8 cellular contexts compared by ENCODE assay signal in the genomic region with DNA sequence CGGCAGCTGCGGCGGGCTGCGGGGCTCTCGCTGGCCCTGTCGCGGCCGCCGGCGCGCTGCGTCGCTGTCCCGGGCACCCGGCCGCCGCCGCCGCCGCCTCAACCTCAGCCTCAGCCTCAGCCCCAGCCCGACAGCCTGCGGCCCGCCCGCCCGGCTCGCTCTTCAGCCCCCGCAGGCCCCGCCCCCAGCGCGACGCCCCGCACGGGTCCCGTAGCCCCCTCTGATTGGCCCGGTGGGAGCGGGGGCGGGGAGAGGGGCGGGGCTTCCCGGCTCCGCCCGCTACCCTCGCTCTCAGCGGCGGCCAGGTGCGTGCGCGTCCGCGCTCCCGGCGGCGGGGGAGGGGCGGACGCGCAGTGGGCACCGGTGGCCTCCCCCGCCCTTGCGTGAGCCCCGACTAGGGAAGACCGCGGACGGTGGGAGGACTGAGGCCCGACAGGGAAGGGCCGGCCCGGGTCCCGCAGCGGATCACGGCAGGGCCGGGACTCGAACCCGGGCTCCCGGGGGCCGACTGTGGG. TPM values are rescaled to one million over a fixed set of nuclear protein-coding genes. Genes with fewer than 3 reads are reported as not detected.
DNase-seq lines count a peak whose midpoint lies in the region; ATAC-seq and TF ChIP-seq lines count a peak whose summit lies in the region.

A gene with protein sequence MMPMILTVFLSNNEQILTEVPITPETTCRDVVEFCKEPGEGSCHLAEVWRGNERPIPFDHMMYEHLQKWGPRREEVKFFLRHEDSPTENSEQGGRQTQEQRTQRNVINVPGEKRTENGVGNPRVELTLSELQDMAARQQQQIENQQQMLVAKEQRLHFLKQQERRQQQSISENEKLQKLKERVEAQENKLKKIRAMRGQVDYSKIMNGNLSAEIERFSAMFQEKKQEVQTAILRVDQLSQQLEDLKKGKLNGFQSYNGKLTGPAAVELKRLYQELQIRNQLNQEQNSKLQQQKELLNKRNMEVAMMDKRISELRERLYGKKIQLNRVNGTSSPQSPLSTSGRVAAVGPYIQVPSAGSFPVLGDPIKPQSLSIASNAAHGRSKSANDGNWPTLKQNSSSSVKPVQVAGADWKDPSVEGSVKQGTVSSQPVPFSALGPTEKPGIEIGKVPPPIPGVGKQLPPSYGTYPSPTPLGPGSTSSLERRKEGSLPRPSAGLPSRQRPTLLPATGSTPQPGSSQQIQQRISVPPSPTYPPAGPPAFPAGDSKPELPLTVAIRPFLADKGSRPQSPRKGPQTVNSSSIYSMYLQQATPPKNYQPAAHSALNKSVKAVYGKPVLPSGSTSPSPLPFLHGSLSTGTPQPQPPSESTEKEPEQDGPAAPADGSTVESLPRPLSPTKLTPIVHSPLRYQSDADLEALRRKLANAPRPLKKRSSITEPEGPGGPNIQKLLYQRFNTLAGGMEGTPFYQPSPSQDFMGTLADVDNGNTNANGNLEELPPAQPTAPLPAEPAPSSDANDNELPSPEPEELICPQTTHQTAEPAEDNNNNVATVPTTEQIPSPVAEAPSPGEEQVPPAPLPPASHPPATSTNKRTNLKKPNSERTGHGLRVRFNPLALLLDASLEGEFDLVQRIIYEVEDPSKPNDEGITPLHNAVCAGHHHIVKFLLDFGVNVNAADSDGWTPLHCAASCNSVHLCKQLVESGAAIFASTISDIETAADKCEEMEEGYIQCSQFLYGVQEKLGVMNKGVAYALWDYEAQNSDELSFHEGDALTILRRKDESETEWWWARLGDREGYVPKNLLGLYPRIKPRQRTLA (minus strand): TSS at position 137 of the 515 bp plus-strand sequence. CDS start 268 bp downstream, outside the sequence.

- H3K4me3 ChIP-seq in Peyer's patch, result peak within 1 kb of the TSS; percentile 82 to 97 (median 90)
- peak within 1 kb of the TSS; percentile 60 for H3K4me3 ChIP-seq in fibroblast of mammary gland (ENCODE audit: control insufficient read depth, low read depth, low read length)

- TF ChIP-seq POLR2A in Peyer's patch (IDR thresholded peaks at IDR 0.05), result peak; percentile 59 to 86

- H3K4me1 ChIP-seq in Peyer's patch, result peaks cover 0 to 17% (median 5%) of the 10 kb centered on the region in 4 donors

- H3K27ac Mint-ChIP-seq in IgD-negative memory B cell, result peak within 1 kb of the TSS; percentile 78 to 85 (median 81)
- H3K27ac Mint-ChIP-seq in activated T-helper 17 cell treated with anti-CD3 and anti-CD28 coated beads, Interleukin-2, amount 50 U/mL, for 72 hours, result peak within 1 kb of the TSS; percentile 4
- peak within 1 kb of the TSS; percentile 52 to 55 for H3K27ac Mint-ChIP-seq in natural killer cell
- H3K27ac Mint-ChIP-seq in stimulated activated naive B cell treated with anti-CD40 and anti-IgM and Interleukin-4, amounts not matched to agents 10 μg/mL and 1 μg/mL and 100 μg/mL, for 72 hours, result peak within 1 kb of the TSS; percentile 56

- H3K36me3 Mint-ChIP-seq in IgD-negative memory B cell (no peaks in the 10 kb centered on the region), natural killer cell (no peaks in the 10 kb centered on the region)
- peaks cover 7% of the 10 kb centered on the region for H3K36me3 Mint-ChIP-seq in activated T-helper 17 cell treated with anti-CD3 and anti-CD28 coated beads, Interleukin-2, amount 50 U/mL, for 72 hours (ENCODE audit: low read depth)
- peaks cover 0 to 1% of the 10 kb centered on the region in 2 donors for H3K36me3 Mint-ChIP-seq in stimulated activated naive B cell treated with anti-CD40 and anti-IgM and Interleukin-4, amounts not matched to agents 10 μg/mL and 1 μg/mL and 100 μg/mL, for 72 hours

- H3K36me3 ChIP-seq in Peyer's patch, result no peaks in the 10 kb centered on the region

- H3K4me1 Mint-ChIP-seq in IgD-negative memory B cell (peaks cover 12 to 19% (median 14%) of the 10 kb centered on the region in 3 donors), natural killer cell (peaks cover 10 to 12% of the 10 kb centered on the region in 2 donors)
- H3K4me1 Mint-ChIP-seq in activated T-helper 17 cell treated with anti-CD3 and anti-CD28 coated beads, Interleukin-2, amount 50 U/mL, for 72 hours, result no peaks in the 10 kb centered on the region
- peaks cover 8 to 11% of the 10 kb centered on the region in 2 donors for H3K4me1 Mint-ChIP-seq in stimulated activated naive B cell treated with anti-CD40 and anti-IgM and Interleukin-4, amounts not matched to agents 10 μg/mL and 1 μg/mL and 100 μg/mL, for 72 hours

- intact Hi-C loops in natural killer cell (cut with micrococcal nuclease), result no loop called here

- ATAC-seq in GM21529 (IDR thresholded peaks at IDR 0.05; ENCODE audit: unreplicated experiment) (peak; percentile 91), natural killer cell (peak; percentile 95 to 98 (median 96))
- ATAC-seq in activated T-helper 17 cell treated with anti-CD3 and anti-CD28 coated beads, Interleukin-2, amount 50 U/mL, for 72 hours (replicated peaks), result peak; percentile 97
- ATAC-seq in stimulated activated naive B cell treated with anti-CD40 and anti-IgM and Interleukin-4, amounts not matched to agents 10 μg/mL and 1 μg/mL and 100 μg/mL, for 72 hours (replicated peaks), result peak; percentile 94 to 95

- H3K4me3 Mint-ChIP-seq in IgD-negative memory B cell (peak within 1 kb of the TSS; percentile 90 to 96 (median 92)), natural killer cell (peak within 1 kb of the TSS; percentile 90)
- H3K4me3 Mint-ChIP-seq in activated T-helper 17 cell treated with anti-CD3 and anti-CD28 coated beads, Interleukin-2, amount 50 U/mL, for 72 hours, result peak within 1 kb of the TSS; percentile 87
- peak within 1 kb of the TSS; percentile 81 to 82 for H3K4me3 Mint-ChIP-seq in stimulated activated naive B cell treated with anti-CD40 and anti-IgM and Interleukin-4, amounts not matched to agents 10 μg/mL and 1 μg/mL and 100 μg/mL, for 72 hours

- H3K9me3 Mint-ChIP-seq in IgD-negative memory B cell (no peaks in the 10 kb centered on the region), natural killer cell (no peaks in the 10 kb centered on the region)
- no peaks in the 10 kb centered on the region for H3K9me3 Mint-ChIP-seq in activated T-helper 17 cell treated with anti-CD3 and anti-CD28 coated beads, Interleukin-2, amount 50 U/mL, for 72 hours
- no peaks in the 10 kb centered on the region for H3K9me3 Mint-ChIP-seq in stimulated activated naive B cell treated with anti-CD40 and anti-IgM and Interleukin-4, amounts not matched to agents 10 μg/mL and 1 μg/mL and 100 μg/mL, for 72 hours

- peak in 2 of 6 experiments; percentile 20 to 28 for TF ChIP-seq CTCF in Peyer's patch (IDR thresholded peaks at IDR 0.05)
- TF ChIP-seq CTCF in fibroblast of mammary gland (conservative IDR thresholded peaks at IDR 0.05; ENCODE audit: control insufficient read depth, insufficient read depth, low read depth, low read length), result no peak
- TF ChIP-seq CTCF in natural killer cell (IDR thresholded peaks at IDR 0.05), result no peak

- peak; percentile 44 for DNase-seq in DMS114 treated with DMSO at 0.1 percent for 48 hours (lab: John Stamatoyannopoulos, UW; ENCODE audit: unreplicated experiment)
- peak; percentile 91 to 97 (median 96) for DNase-seq in Peyer's patch
- DNase-seq in fibroblast of mammary gland (ENCODE audit: low read depth), result peak; percentile 64
- DNase-seq in natural killer cell, result peak; percentile 92
- DNase-seq in stimulated activated naive B cell treated with anti-CD40 and anti-IgM and Interleukin-4, amounts not matched to agents 10 μg/mL and 1 μg/mL and 100 μg/mL, for 72 hours, result peak; percentile 86

- no peaks in the 10 kb centered on the region for H3K27me3 Mint-ChIP-seq in IgD-negative memory B cell
- H3K27me3 Mint-ChIP-seq in activated T-helper 17 cell treated with anti-CD3 and anti-CD28 coated beads, Interleukin-2, amount 50 U/mL, for 72 hours, result no peaks in the 10 kb centered on the region
- H3K27me3 Mint-ChIP-seq in natural killer cell (ENCODE audit: low read depth in 2 of 2), result no peaks in the 10 kb centered on the region
- no peaks in the 10 kb centered on the region for H3K27me3 Mint-ChIP-seq in stimulated activated naive B cell treated with anti-CD40 and anti-IgM and Interleukin-4, amounts not matched to agents 10 μg/mL and 1 μg/mL and 100 μg/mL, for 72 hours

- H3K27ac ChIP-seq in Peyer's patch, result peak within 1 kb of the TSS; percentile 81 to 97 (median 84)

- H3K9me3 ChIP-seq in Peyer's patch, result no peaks in the 10 kb centered on the region

- H3K27me3 ChIP-seq in Peyer's patch, result no peaks in the 10 kb centered on the region

RNA-seq across cellular contexts. Expression of the gene that starts here (rescaled TPM):
- polyA plus RNA-seq in IgD-negative memory B cell, result 1.8 TPM
- total RNA-seq in Peyer's patch (10 to 100 TPM; 30.5 to 78.3 (median 54.0) TPM), natural killer cell (10 to 100 TPM; 26.5 to 35.5 (median 31.7) TPM)
- 10 to 100 TPM; 10.0 to 10.4 TPM for total RNA-seq in activated T-helper 17 cell treated with anti-CD3 and anti-CD28 coated beads, Interleukin-2, amount 50 U/mL, for 72 hours

Comparison
In these comparisons a context has a peak if more than half of its experiments do, and no peak if none do; other contexts are left out.
1. Peak in every context shown above with its lines: DNase-seq, ATAC-seq, H3K4me3 ChIP-seq and H3K27ac ChIP-seq.
2. DNase-seq: peak in every context shown above with its lines; median percentile 96 in Peyer's patch; 92 in natural killer cell; 86 in stimulated activated naive B cell treated with anti-CD40 and anti-IgM and Interleukin-4, amounts not matched to agents 10 μg/mL and 1 μg/mL and 100 μg/mL, for 72 hours; 64 in fibroblast of mammary gland; 44 in DMS114 treated with DMSO at 0.1 percent for 48 hours.
3. H3K27ac Mint-ChIP-seq: peak in every context shown above with its lines; median percentile 81 in IgD-negative memory B cell; 56 in stimulated activated naive B cell treated with anti-CD40 and anti-IgM and Interleukin-4, amounts not matched to agents 10 μg/mL and 1 μg/mL and 100 μg/mL, for 72 hours; 54 in natural killer cell; 4 in activated T-helper 17 cell treated with anti-CD3 and anti-CD28 coated beads, Interleukin-2, amount 50 U/mL, for 72 hours.